In the genomic region with DNA sequence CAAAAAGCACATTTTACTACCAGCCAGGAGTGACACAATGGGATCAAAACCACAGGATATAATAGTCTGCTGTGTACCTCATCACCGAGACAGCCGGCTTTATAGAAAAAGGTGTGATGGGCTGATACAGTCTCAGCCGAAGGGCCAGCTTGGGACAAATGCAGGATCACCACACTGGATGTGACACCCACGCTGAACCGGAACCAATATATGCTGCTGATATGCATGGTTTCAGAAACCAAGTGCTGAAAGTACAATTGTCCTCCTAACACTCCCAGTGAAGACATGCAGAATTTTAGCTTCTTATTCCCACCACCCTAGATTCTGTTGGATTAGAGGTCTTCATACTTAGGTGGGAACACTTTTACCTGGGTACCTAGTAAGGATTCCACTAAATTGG, we compare ENCODE assay signal across 21 cellular contexts.
"Had no signal": no experiment of that assay in that cellular context is flagged by ENCODE, and none has a peak within 500 bp of the region (broad histone marks: within the 10 kb centered on the region; RNA-seq: fewer than 3 reads in every experiment).

No MANE protein-coding gene starts in this region.

- H3K4me1 ChIP-seq: colonic mucosa, esophagus muscularis mucosa, foreskin keratinocyte, gastrocnemius medialis, lower lobe of right lung had no signal

- H3K27me3 ChIP-seq: colonic mucosa, esophagus muscularis mucosa, gastrocnemius medialis, left lung had no signal

- H3K4me3 ChIP-seq: colonic mucosa, esophagus muscularis mucosa, gastrocnemius medialis, heart right ventricle, left lung, lower lobe of right lung, mucosa of descending colon had no signal

- H3K36me3 ChIP-seq: colonic mucosa, esophagus muscularis mucosa, gastrocnemius medialis, heart right ventricle, left lung, lower lobe of right lung had no signal

- H3K9me3 ChIP-seq: colonic mucosa, esophagus muscularis mucosa, gastrocnemius medialis, heart right ventricle, left lung, lower lobe of right lung, mucosa of descending colon had no signal

- FAIRE-seq: endothelial cell of umbilical vein, keratinocyte had no signal

- H3K27ac ChIP-seq: colonic mucosa, esophagus muscularis mucosa, foreskin keratinocyte, gastrocnemius medialis, heart right ventricle, left lung, lower lobe of right lung had no signal

- DNase-seq: colonic mucosa; cortex of kidney; effector CD8-positive, alpha-beta T cell; effector memory CD8-positive, alpha-beta T cell; foreskin keratinocyte; gastrocnemius medialis; glutamatergic neuron; head of caudate nucleus; heart right ventricle; hippocampal formation; immature natural killer cell; left cardiac atrium; left lung; left ventricle myocardium superior; lower lobe of right lung; mesenchymal stem cell; mucosa of descending colon; naive B cell had no signal
